19 cellular contexts compared by ENCODE assay signal in the genomic region with DNA sequence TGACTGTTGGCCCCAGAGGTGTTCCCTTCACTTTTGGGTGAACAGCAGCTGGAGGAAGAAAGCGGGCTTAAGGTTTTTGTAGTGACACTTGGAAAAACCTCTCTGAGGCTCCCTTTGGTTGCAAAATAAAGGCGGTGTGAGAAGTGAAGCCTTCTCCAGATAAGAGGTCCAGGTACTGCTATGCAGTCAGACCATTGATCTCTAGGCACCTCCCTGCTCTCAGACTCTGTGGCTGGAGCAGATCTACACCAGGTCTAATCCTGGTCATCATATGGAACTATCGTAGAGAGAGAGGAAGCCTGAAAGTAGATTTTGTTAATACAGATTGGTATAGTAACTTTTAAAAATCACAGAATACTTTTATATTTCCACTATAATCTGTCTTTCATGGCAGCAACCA.
"Had no signal": no experiment of that assay in that cellular context is flagged by ENCODE, and none has a peak within 500 bp of the region (broad histone marks: within the 10 kb centered on the region; RNA-seq: fewer than 3 reads in every experiment).

No MANE protein-coding gene starts in this region.

- ATAC-seq: activated CD8-positive, alpha-beta memory T cell treated with anti-CD3 and anti-CD28 coated beads, Interleukin-2, amount 10 ng/mL, durations not matched to agents 7 days and 5 days; activated T-cell treated with anti-CD3 and anti-CD28 coated beads, Interleukin-2, amount 50 U/mL, for 4 hours; foreskin keratinocyte; left lung; T-cell had no signal

- H3K27ac Mint-ChIP-seq: activated CD8-positive, alpha-beta memory T cell treated with anti-CD3 and anti-CD28 coated beads, Interleukin-2, amount 10 ng/mL, durations not matched to agents 7 days and 5 days; activated naive CD8-positive, alpha-beta T cell; T-cell had no signal

- H3K9me3 ChIP-seq: heart left ventricle, left lung, right atrium auricular region, suprapubic skin had no signal

- H3K4me3 ChIP-seq: heart left ventricle, left lung, right atrium auricular region, suprapubic skin had no signal

- H3K36me3 ChIP-seq: brain microvascular endothelial cell, right atrium auricular region, suprapubic skin had no signal

- H3K9me3 Mint-ChIP-seq: activated T-cell treated with anti-CD3 and anti-CD28 coated beads, Interleukin-2, amount 50 U/mL, for 4 hours; naive B cell; T-cell had no signal

- DNase-seq: activated CD4-positive, alpha-beta T cell treated with anti-CD3 and anti-CD28 coated beads for 1 hour; activated CD4-positive, alpha-beta T cell treated with anti-CD3 and anti-CD28 coated beads, Interleukin-2, amount 50 U/mL, for 48 hours; activated CD8-positive, alpha-beta memory T cell treated with anti-CD3 and anti-CD28 coated beads, Interleukin-2, amount 10 ng/mL, durations not matched to agents 7 days and 5 days; activated effector memory CD4-positive, alpha-beta T cell treated with anti-CD3 and anti-CD28 coated beads, Interleukin-2, amount 50 U/mL, for 16 hours; activated T-cell treated with anti-CD3 and anti-CD28 coated beads, Interleukin-2, amount 50 U/mL, for 4 hours; amygdala; brain microvascular endothelial cell; foreskin keratinocyte; heart left ventricle; left lung; midbrain; naive B cell; stimulated activated CD4-positive, alpha-beta T cell treated with anti-CD3 and anti-CD28 coated beads, Interleukin-1b, Interleukin-23, amount 100 ng/mL, for 48 hours; stimulated activated naive CD4-positive, alpha-beta T cell; T-cell; T1000 had no signal

- H3K4me3 Mint-ChIP-seq: activated CD8-positive, alpha-beta memory T cell treated with anti-CD3 and anti-CD28 coated beads, Interleukin-2, amount 10 ng/mL, durations not matched to agents 7 days and 5 days; activated naive CD8-positive, alpha-beta T cell; activated T-cell treated with anti-CD3 and anti-CD28 coated beads, Interleukin-2, amount 50 U/mL, for 4 hours; naive B cell; T-cell had no signal

- H3K27me3 Mint-ChIP-seq: activated CD8-positive, alpha-beta memory T cell treated with anti-CD3 and anti-CD28 coated beads, Interleukin-2, amount 10 ng/mL, durations not matched to agents 7 days and 5 days; activated naive CD8-positive, alpha-beta T cell; naive B cell; T-cell had no signal

- H3K27ac ChIP-seq: brain microvascular endothelial cell, foreskin keratinocyte, suprapubic skin had no signal

- H3K27me3 ChIP-seq: brain microvascular endothelial cell, foreskin keratinocyte, heart left ventricle, left lung, right atrium auricular region, suprapubic skin had no signal
